Comparison of ENCODE assay signal across 14 cellular contexts in genomic region chr5:6496207-6496584, GRCh38. TPM values are rescaled to one million over a fixed set of nuclear protein-coding genes. Genes with fewer than 3 reads are reported as not detected.
DNase-seq lines count a peak whose midpoint lies in the region; ATAC-seq, FAIRE-seq and TF ChIP-seq lines count a peak whose summit lies in the region.
"Had no signal": no experiment of that assay in that cellular context is flagged by ENCODE, and none has a peak within 500 bp of the region (broad histone marks: within the 10 kb centered on the region; RNA-seq: fewer than 3 reads in every experiment).

No MANE protein-coding gene starts in this region.

- no peak overlapping the region for H3K4me3 ChIP-seq in MM.1S (ENCODE audit: low read length)
- H3K4me3 ChIP-seq in CD8-positive, alpha-beta T cell (ENCODE audit: low read depth, low read length): no peak overlapping the region

- no peak overlapping the region for H3K4me3 Mint-ChIP-seq in CD8-positive, alpha-beta T cell
- H3K4me3 Mint-ChIP-seq: naive B cell had no signal

- H3K79me2 ChIP-seq in MM.1S (ENCODE audit: low read length): peaks cover 25% of the 10 kb centered on the region

- H2AFZ ChIP-seq in MM.1S (ENCODE audit: low read length): no peak overlapping the region

- H3K27ac ChIP-seq in MM.1S (ENCODE audit: low read length): peak overlapping the region; percentile 91
- H3K27ac ChIP-seq in CD8-positive, alpha-beta T cell (ENCODE audit: low read depth, low read length): no peak overlapping the region
- H3K27ac ChIP-seq: brain microvascular endothelial cell had no signal

- no peaks in the 10 kb centered on the region for H3K9me3 Mint-ChIP-seq in CD8-positive, alpha-beta T cell

- intact Hi-C loops in CD8-positive, alpha-beta T cell (cut with DNase I, micrococcal nuclease): no loop called here

- peaks cover 58% of the 10 kb centered on the region for H3K4me1 ChIP-seq in MM.1S (ENCODE audit: low read length)
- H3K4me1 ChIP-seq in CD8-positive, alpha-beta T cell (ENCODE audit: insufficient read depth, low read length): no peaks in the 10 kb centered on the region

- CTCF ChIA-PET in HEK293T (lab: Yijun Ruan, JAX): no interaction called here
- CTCF ChIA-PET in CD8-positive, alpha-beta T cell (lab: Charles Lee): no interaction called here

- no peaks in the 10 kb centered on the region for H3K9me3 ChIP-seq in MM.1S (replicated peaks; ENCODE audit: insufficient read depth, low read length)
- H3K9me3 ChIP-seq in CD8-positive, alpha-beta T cell (ENCODE audit: low read length): no peaks in the 10 kb centered on the region

- peaks cover 26% of the 10 kb centered on the region for H3F3A ChIP-seq in MM.1S (ENCODE audit: insufficient read depth, low read length)

- H3K36me3 Mint-ChIP-seq in CD8-positive, alpha-beta T cell: no peaks in the 10 kb centered on the region
- H3K36me3 Mint-ChIP-seq: naive B cell had no signal

- H3K9ac ChIP-seq in MM.1S (ENCODE audit: low read length): peak overlapping the region; percentile 53; the same call in 1 of the 2 replicates

- 0 out of 2 replicates have a peak, but pooled peaks have one; percentile 23 for TF ChIP-seq POLR2A in GM12892 (IDR thresholded peaks at IDR 0.05; ENCODE audit: low read depth, low read length)

- peaks cover 8% of the 10 kb centered on the region; the same call in 1 of the 2 replicates for H3K36me3 ChIP-seq in MM.1S (replicated peaks; ENCODE audit: insufficient read depth, low read length)
- H3K36me3 ChIP-seq in CD8-positive, alpha-beta T cell (ENCODE audit: insufficient read depth, low read length): no peaks in the 10 kb centered on the region
- H3K36me3 ChIP-seq: brain microvascular endothelial cell had no signal

- peak overlapping the region; percentile 43 for H3K4me2 ChIP-seq in MM.1S (ENCODE audit: low read depth, low read length)

- peaks cover 14% of the 10 kb centered on the region for H3K27me3 Mint-ChIP-seq in CD8-positive, alpha-beta T cell (ENCODE audit: low read depth)

- no peaks in the 10 kb centered on the region for H3K9me2 ChIP-seq in MM.1S (replicated peaks; ENCODE audit: insufficient read depth, low read length)

- no peak for DNase-seq in GM12892 (ENCODE audit: insufficient read length)
- DNase-seq in GM19238 (ENCODE audit: insufficient read length, low spot score): peak; percentile 32
- DNase-seq in MM.1S: peak; percentile 89
- DNase-seq in ureter (ENCODE audit: low spot score): no peak
- DNase-seq in HEK293T (ENCODE audit: extremely low spot score): no peak
- DNase-seq in NCI-H1694 (lab: John Stamatoyannopoulos, UW): no peak
- DNase-seq in CD8-positive, alpha-beta T cell: no peak
- DNase-seq: brain microvascular endothelial cell; DND-41; naive B cell; stimulated activated CD4-positive, alpha-beta T cell treated with anti-CD3 and anti-CD28 coated beads, Interleukin-2, amount 100 ng/mL, for 48 hours had no signal

- H3K4me1 Mint-ChIP-seq in CD8-positive, alpha-beta T cell (ENCODE audit: low read depth): no peaks in the 10 kb centered on the region

- TF ChIP-seq CTCF in MM.1S (IDR thresholded peaks at IDR 0.05; ENCODE audit: low read length): no peak
- no peak for TF ChIP-seq CTCF in CD8-positive, alpha-beta T cell (IDR thresholded peaks at IDR 0.05)

- POLR2A ChIA-PET in HEK293T (lab: Yijun Ruan, JAX): no interaction called here
- POLR2A ChIA-PET in CD8-positive, alpha-beta T cell (lab: Charles Lee): no interaction called here

- ATAC-seq in HG02798 (IDR thresholded peaks at IDR 0.05; ENCODE audit: poor library complexity, unreplicated experiment): peak; percentile 94
- no peak for ATAC-seq in CD8-positive, alpha-beta T cell

- peak; percentile 93 for FAIRE-seq in GM12892 (lab: Jason Lieb, UNC)
- FAIRE-seq: HTR-8/SVneo had no signal

- no peak overlapping the region for H3K27ac Mint-ChIP-seq in CD8-positive, alpha-beta T cell
- H3K27ac Mint-ChIP-seq: naive B cell had no signal

- no peaks in the 10 kb centered on the region for H3K27me3 ChIP-seq in MM.1S (replicated peaks; ENCODE audit: insufficient read depth, low read length)
- no peaks in the 10 kb centered on the region for H3K27me3 ChIP-seq in CD8-positive, alpha-beta T cell (ENCODE audit: insufficient read depth, low read length)
- H3K27me3 ChIP-seq: brain microvascular endothelial cell had no signal

- no peaks in the 10 kb centered on the region for H4K20me1 ChIP-seq in MM.1S (ENCODE audit: insufficient read depth, low read length)

TF ChIP-seq in HEK293T, 16 proteins besides CTCF, POLR2A, EP300 and RAD21:
- TF ChIP-seq SP1 (IDR thresholded peaks at IDR 0.05): no peak
- TF ChIP-seq NFRKB (IDR thresholded peaks at IDR 0.05): no peak
- no peak for TF ChIP-seq L3MBTL2 (conservative IDR thresholded peaks at IDR 0.05)
- no peak for TF ChIP-seq CTBP1 (IDR thresholded peaks at IDR 0.05; ENCODE audit: borderline replicate concordance)
- TF ChIP-seq ARNT (IDR thresholded peaks at IDR 0.05): no peak
- TF ChIP-seq PKNOX1 (IDR thresholded peaks at IDR 0.05): no peak
- no peak for TF ChIP-seq BHLHE40 (IDR thresholded peaks at IDR 0.05; ENCODE audit: borderline replicate concordance)
- no peak for TF ChIP-seq FOXA1 (IDR thresholded peaks at IDR 0.05)
- TF ChIP-seq SUZ12 (IDR thresholded peaks at IDR 0.05): no peak
- TF ChIP-seq HDGF (IDR thresholded peaks at IDR 0.05; ENCODE audit: borderline replicate concordance): no peak
- TF ChIP-seq ELF4 (IDR thresholded peaks at IDR 0.05): no peak

RNA-seq across cellular contexts. Expression of gene UBE2QL1, which starts 47.5 kb away (rescaled TPM):
- polyA plus RNA-seq in GM12892 (2012; ENCODE audit: missing spikeins): 0.15 TPM
- 0.49 TPM for total RNA-seq in ureter
- total RNA-seq in CD8-positive, alpha-beta T cell: under 1 TPM; 0.31 to 0.35 TPM
- total RNA-seq: glomerular endothelial cell had no signal

Comparison
In these comparisons a context has a peak if more than half of its experiments do, and no peak if none do; other contexts are left out.
1. DNase-seq: peak in GM19238 (single experiment) and MM.1S (single experiment); none in GM12892 (single experiment), ureter (single experiment), HEK293T (single experiment), NCI-H1694 (single experiment) and CD8-positive, alpha-beta T cell (0 of 7).